In genomic region chr17:57406131-57406980, GRCh38 we compare ENCODE assay signal across 8 cellular contexts.
DNase-seq lines count a peak whose midpoint lies in the region; ATAC-seq and TF ChIP-seq lines count a peak whose summit lies in the region.

No MANE protein-coding gene starts in this region.

- peak; percentile 53 for DNase-seq in ELF-1 (ENCODE audit: low read depth, low spot score)
- peak; percentile 57 for DNase-seq in RPMI7951 (ENCODE audit: low read depth)
- peak; percentile 26 to 47 for DNase-seq in foreskin fibroblast
- peak; percentile 96 for DNase-seq in pons (ENCODE audit: low spot score)
- DNase-seq in activated CD8-positive, alpha-beta memory T cell treated with anti-CD3 and anti-CD28 coated beads for 24 hours, result no peak
- no peak for DNase-seq in OCI-M2 (lab: John Stamatoyannopoulos, UW; ENCODE audit: unreplicated experiment)
- no peak for DNase-seq in NCI-H2227 (lab: John Stamatoyannopoulos, UW; ENCODE audit: unreplicated experiment)

- TF ChIP-seq CTCF in foreskin fibroblast (IDR thresholded peaks at IDR 0.05; ENCODE audit: low read depth, low read length), result no peak

- no peak overlapping the region for H3K4me3 ChIP-seq in foreskin fibroblast (ENCODE audit: low read depth in 1 of 2, low read length in 2 of 2)

- no peak for ATAC-seq in GM19467 (IDR thresholded peaks at IDR 0.05; ENCODE audit: unreplicated experiment)

Comparison
In these comparisons a context has a peak if more than half of its experiments do, and no peak if none do; other contexts are left out.
1. DNase-seq: peak in ELF-1 (single experiment), RPMI7951 (single experiment), foreskin fibroblast (2 of 2) and pons (single experiment); none in activated CD8-positive, alpha-beta memory T cell treated with anti-CD3 and anti-CD28 coated beads for 24 hours (single experiment), OCI-M2 (single experiment) and NCI-H2227 (single experiment).